ENCODE assay signal across 15 cellular contexts in the genomic region with DNA sequence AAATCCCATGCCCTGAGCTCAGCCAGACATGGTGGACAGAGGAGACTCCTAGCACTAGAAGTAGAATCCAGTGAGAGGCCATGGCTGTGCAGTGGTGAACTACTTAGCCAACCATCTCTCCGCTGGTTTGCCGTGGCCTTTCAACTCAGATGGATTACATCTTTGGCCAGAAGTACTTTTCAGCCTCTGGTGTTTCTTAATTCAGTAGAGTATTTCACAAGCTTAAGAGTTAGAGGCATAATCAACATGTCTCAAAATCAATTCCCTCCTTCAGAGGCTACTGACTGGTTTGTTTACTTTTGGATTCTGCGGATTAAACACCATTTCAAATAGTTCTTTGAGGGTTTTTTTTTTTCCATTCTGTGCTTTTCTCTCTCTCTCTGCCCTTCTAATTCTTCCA.
DNase-seq lines count a peak whose midpoint lies in the region; ATAC-seq and TF ChIP-seq lines count a peak whose summit lies in the region.
"Had no signal": no experiment of that assay in that cellular context is flagged by ENCODE, and none has a peak within 500 bp of the region (broad histone marks: within the 10 kb centered on the region; RNA-seq: fewer than 3 reads in every experiment).

No MANE protein-coding gene starts in this region.

- TF ChIP-seq EP300 in gastroesophageal sphincter (IDR thresholded peaks at IDR 0.05): no peak

- no peaks in the 10 kb centered on the region for H3K36me3 ChIP-seq in MM.1S (replicated peaks; ENCODE audit: insufficient read depth, low read length)
- no peaks in the 10 kb centered on the region for H3K36me3 ChIP-seq in esophagus squamous epithelium
- no peaks in the 10 kb centered on the region for H3K36me3 ChIP-seq in gastroesophageal sphincter
- H3K36me3 ChIP-seq in smooth muscle cell (ENCODE audit: low read depth): no peaks in the 10 kb centered on the region
- H3K36me3 ChIP-seq in uterus: no peaks in the 10 kb centered on the region

- peaks cover 17% of the 10 kb centered on the region for H3K9me3 Mint-ChIP-seq in activated T-helper 1 cell treated with anti-CD3 and anti-CD28 coated beads, Interleukin-12 subunit alpha, Interleukin-12 subunit beta, Interleukin-2, Interleukin-4 antibody, amounts not matched to agents 30 ng/mL and 10 ng/mL and 1 ng/mL, durations not matched to agents 14 hours and 24 hours and 36 hours

- no peaks in the 10 kb centered on the region for H3K27me3 ChIP-seq in MM.1S (replicated peaks; ENCODE audit: insufficient read depth, low read length)
- H3K27me3 ChIP-seq in esophagus squamous epithelium: no peaks in the 10 kb centered on the region
- no peaks in the 10 kb centered on the region for H3K27me3 ChIP-seq in gastroesophageal sphincter
- H3K27me3 ChIP-seq in smooth muscle cell (ENCODE audit: low read depth): no peaks in the 10 kb centered on the region
- no peaks in the 10 kb centered on the region for H3K27me3 ChIP-seq in uterus
- H3K27me3 ChIP-seq: BLaER1 had no signal

- H3K9ac ChIP-seq in MM.1S (ENCODE audit: low read length) (no peak overlapping the region), smooth muscle cell (ENCODE audit: low read depth) (no peak overlapping the region)
- H3K9ac ChIP-seq: BLaER1 had no signal

- H3K4me1 Mint-ChIP-seq in activated T-helper 1 cell treated with anti-CD3 and anti-CD28 coated beads, Interleukin-12 subunit alpha, Interleukin-12 subunit beta, Interleukin-2, Interleukin-4 antibody, amounts not matched to agents 30 ng/mL and 10 ng/mL and 1 ng/mL, durations not matched to agents 14 hours and 24 hours and 36 hours (ENCODE audit: low read depth): no peaks in the 10 kb centered on the region

- H3K27ac Mint-ChIP-seq in activated T-helper 1 cell treated with anti-CD3 and anti-CD28 coated beads, Interleukin-12 subunit alpha, Interleukin-12 subunit beta, Interleukin-2, Interleukin-4 antibody, amounts not matched to agents 30 ng/mL and 10 ng/mL and 1 ng/mL, durations not matched to agents 14 hours and 24 hours and 36 hours: no peak overlapping the region
- H3K27ac Mint-ChIP-seq: CD14-positive monocyte; CD4-positive, alpha-beta memory T cell; H9 had no signal

- H3K4me1 ChIP-seq in MM.1S (ENCODE audit: low read length) (no peaks in the 10 kb centered on the region), esophagus squamous epithelium (peaks cover 0 to 52% (median 20%) of the 10 kb centered on the region in 3 donors), gastroesophageal sphincter (peaks cover 0 to 8% (median 0%) of the 10 kb centered on the region in 3 donors), smooth muscle cell (ENCODE audit: low read depth) (no peaks in the 10 kb centered on the region), uterus (no peaks in the 10 kb centered on the region)
- H3K4me1 ChIP-seq: BLaER1 had no signal

- 34 to 39% methylated on average over 3 of the region's 3 CpGs for WGBS in esophagus squamous epithelium, 2 donors
- WGBS in gastroesophageal sphincter (ENCODE audit: low coverage in 1 of 2), 2 donors: 46 to 90% methylated on average over 2 to 3 of the region's 3 CpGs
- 34% methylated on average over 3 of the region's 3 CpGs for WGBS in smooth muscle cell (ENCODE audit: low lambda C conversion rate)

- no peaks in the 10 kb centered on the region for H3F3A ChIP-seq in MM.1S (ENCODE audit: insufficient read depth, low read length)
- H3F3A ChIP-seq in smooth muscle cell (ENCODE audit: low read depth): no peaks in the 10 kb centered on the region

- no peaks in the 10 kb centered on the region for H3K27me3 Mint-ChIP-seq in activated T-helper 1 cell treated with anti-CD3 and anti-CD28 coated beads, Interleukin-12 subunit alpha, Interleukin-12 subunit beta, Interleukin-2, Interleukin-4 antibody, amounts not matched to agents 30 ng/mL and 10 ng/mL and 1 ng/mL, durations not matched to agents 14 hours and 24 hours and 36 hours (ENCODE audit: insufficient read depth)
- H3K27me3 Mint-ChIP-seq: CD4-positive, alpha-beta memory T cell had no signal

- H3K36me3 Mint-ChIP-seq in activated T-helper 1 cell treated with anti-CD3 and anti-CD28 coated beads, Interleukin-12 subunit alpha, Interleukin-12 subunit beta, Interleukin-2, Interleukin-4 antibody, amounts not matched to agents 30 ng/mL and 10 ng/mL and 1 ng/mL, durations not matched to agents 14 hours and 24 hours and 36 hours (ENCODE audit: low read depth): no peaks in the 10 kb centered on the region
- H3K36me3 Mint-ChIP-seq: CD14-positive monocyte had no signal

- intact Hi-C loops in esophagus squamous epithelium (cut with DNase I) (no loop called here), uterus (cut with DNase I; ENCODE audit: low total_unique reads) (no loop called here)
- intact Hi-C loops in activated T-helper 1 cell treated with anti-CD3 and anti-CD28 coated beads, Interleukin-12 subunit alpha, Interleukin-12 subunit beta, Interleukin-2, Interleukin-4 antibody, amounts not matched to agents 30 ng/mL and 10 ng/mL and 1 ng/mL, durations not matched to agents 14 hours and 24 hours and 36 hours (cut with micrococcal nuclease): no loop called here

- TF ChIP-seq CTCF in MM.1S (IDR thresholded peaks at IDR 0.05; ENCODE audit: low read length) (no peak), esophagus squamous epithelium (IDR thresholded peaks at IDR 0.05) (no peak), gastroesophageal sphincter (IDR thresholded peaks at IDR 0.05) (no peak), smooth muscle cell (IDR thresholded peaks at IDR 0.05; ENCODE audit: borderline replicate concordance, insufficient read depth, poor library complexity, severe bottlenecking) (no peak), uterus (IDR thresholded peaks at IDR 0.05) (no peak)

- DNase-seq in MM.1S (no peak), esophagus squamous epithelium (lab: John Stamatoyannopoulos, UW) (no peak), smooth muscle cell (lab: John Stamatoyannopoulos, UW; ENCODE audit: unreplicated experiment) (no peak), uterus (no peak), NCI-H446 (lab: John Stamatoyannopoulos, UW) (no peak)
- no peak for DNase-seq in activated T-helper 1 cell treated with anti-CD3 and anti-CD28 coated beads, Interleukin-12 subunit alpha, Interleukin-12 subunit beta, Interleukin-2, Interleukin-4 antibody, amounts not matched to agents 30 ng/mL and 10 ng/mL and 1 ng/mL, durations not matched to agents 14 hours and 24 hours and 36 hours (ENCODE audit: low spot score)
- DNase-seq: 8988T; CD4-positive, alpha-beta memory T cell; COR-L47; H9 had no signal

- no peak overlapping the region for H3K4me3 ChIP-seq in MM.1S (ENCODE audit: low read length)
- no peak overlapping the region for H3K4me3 ChIP-seq in esophagus squamous epithelium
- H3K4me3 ChIP-seq in gastroesophageal sphincter: no peak overlapping the region
- H3K4me3 ChIP-seq in smooth muscle cell: no peak overlapping the region
- H3K4me3 ChIP-seq in uterus: no peak overlapping the region
- H3K4me3 ChIP-seq: BLaER1 had no signal

- ATAC-seq in gastroesophageal sphincter: peak; percentile 47
- no peak for ATAC-seq in HG03354 (IDR thresholded peaks at IDR 0.05; ENCODE audit: poor library complexity, severe bottlenecking, unreplicated experiment)

- TF ChIP-seq POLR2A in esophagus squamous epithelium (IDR thresholded peaks at IDR 0.05) (no peak), gastroesophageal sphincter (IDR thresholded peaks at IDR 0.05) (no peak), uterus (IDR thresholded peaks at IDR 0.05) (no peak)

- H3K4me3 Mint-ChIP-seq in activated T-helper 1 cell treated with anti-CD3 and anti-CD28 coated beads, Interleukin-12 subunit alpha, Interleukin-12 subunit beta, Interleukin-2, Interleukin-4 antibody, amounts not matched to agents 30 ng/mL and 10 ng/mL and 1 ng/mL, durations not matched to agents 14 hours and 24 hours and 36 hours: no peak overlapping the region
- H3K4me3 Mint-ChIP-seq: CD14-positive monocyte; CD4-positive, alpha-beta memory T cell; H9 had no signal

- H2AFZ ChIP-seq in MM.1S (ENCODE audit: low read length): 0 out of 2 replicates have a peak overlapping the region, but pooled peaks have one; percentile 7
- no peak overlapping the region for H2AFZ ChIP-seq in smooth muscle cell (ENCODE audit: low read depth)

- no peaks in the 10 kb centered on the region for H3K9me2 ChIP-seq in MM.1S (replicated peaks; ENCODE audit: insufficient read depth, low read length)

- no peaks in the 10 kb centered on the region for H3K79me2 ChIP-seq in MM.1S (ENCODE audit: low read length)
- H3K79me2 ChIP-seq in smooth muscle cell (ENCODE audit: low read depth): no peaks in the 10 kb centered on the region

- H3K9me3 ChIP-seq in MM.1S (replicated peaks; ENCODE audit: insufficient read depth, low read length) (no peaks in the 10 kb centered on the region), esophagus squamous epithelium (peaks cover 0 to 6% (median 0%) of the 10 kb centered on the region in 3 donors), gastroesophageal sphincter (no peaks in the 10 kb centered on the region), smooth muscle cell (replicated peaks; ENCODE audit: low read depth) (no peaks in the 10 kb centered on the region), uterus (no peaks in the 10 kb centered on the region)

- H4K20me1 ChIP-seq in MM.1S (ENCODE audit: insufficient read depth, low read length): no peaks in the 10 kb centered on the region
- H4K20me1 ChIP-seq in smooth muscle cell (ENCODE audit: low read depth): no peaks in the 10 kb centered on the region
- H4K20me1 ChIP-seq: BLaER1 had no signal

- H3K27ac ChIP-seq in MM.1S (ENCODE audit: low read length) (no peak overlapping the region), esophagus squamous epithelium (peak overlapping the region; percentile 9 to 57 (median 38)), gastroesophageal sphincter (no peak overlapping the region), smooth muscle cell (ENCODE audit: low read depth) (no peak overlapping the region), uterus (no peak overlapping the region)
- H3K27ac ChIP-seq: BLaER1, HL-60 had no signal

- H3K4me2 ChIP-seq in MM.1S (ENCODE audit: low read depth, low read length) (no peak overlapping the region), smooth muscle cell (peak overlapping the region; percentile 3)
- H3K4me2 ChIP-seq: BLaER1 had no signal

Comparison
In these comparisons a context has a peak if more than half of its experiments do, and no peak if none do; other contexts are left out.
1. H3K27ac ChIP-seq: peak in esophagus squamous epithelium (4 of 4); none in MM.1S (single experiment), gastroesophageal sphincter (0 of 4), smooth muscle cell (single experiment) and uterus (0 of 2).